ENCODE assay signal across 8 cellular contexts in the genomic region with DNA sequence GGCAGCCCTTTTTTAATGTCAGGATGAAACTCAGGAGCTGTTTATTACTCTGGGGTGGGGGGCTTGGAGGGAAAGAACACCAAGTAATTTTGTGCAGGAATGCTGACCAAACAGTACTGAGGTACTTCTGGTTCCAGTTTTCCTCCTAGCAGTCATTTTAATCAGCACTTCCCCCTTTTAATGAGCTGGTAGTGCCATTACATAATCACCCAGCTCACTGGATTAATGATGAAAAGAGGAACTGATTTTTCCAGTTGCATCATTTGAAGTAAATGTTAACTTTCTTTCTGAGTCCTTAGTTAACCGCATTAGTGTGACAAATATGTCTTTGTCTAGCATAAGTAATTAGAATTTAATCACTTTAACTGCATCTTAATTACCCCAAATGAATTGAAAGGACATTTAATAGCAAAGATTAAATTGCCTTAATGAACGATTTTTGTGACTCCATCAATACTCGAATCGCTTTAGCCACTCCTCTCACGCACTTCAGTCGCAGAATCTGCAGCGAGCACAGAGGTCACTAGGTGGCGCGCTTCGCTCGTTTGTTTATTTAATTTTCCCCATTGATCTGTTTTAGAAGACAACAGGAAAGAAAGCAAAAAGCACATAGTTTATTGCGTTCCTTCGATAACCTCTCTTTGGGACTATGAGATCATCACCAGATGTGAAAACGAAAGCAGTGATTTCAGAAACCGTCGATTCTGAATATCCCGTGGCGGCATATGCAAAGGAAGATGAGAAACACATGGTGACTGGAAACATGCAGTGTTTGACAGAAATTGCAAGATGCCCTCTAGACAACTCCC. TPM values are rescaled to one million over a fixed set of nuclear protein-coding genes. Genes with fewer than 3 reads are reported as not detected.
DNase-seq lines count a peak whose midpoint lies in the region; ATAC-seq and TF ChIP-seq lines count a peak whose summit lies in the region.

No MANE protein-coding gene starts in this region.

- H3K27me3 ChIP-seq in H7 (ENCODE audit: control insufficient read depth, insufficient read depth, low read length), result peaks cover 27% of the 10 kb centered on the region
- peaks cover 24% of the 10 kb centered on the region for H3K27me3 ChIP-seq in MM.1S (replicated peaks; ENCODE audit: insufficient read depth, low read length)
- peaks cover 4% of the 10 kb centered on the region for H3K27me3 ChIP-seq in right cardiac atrium (ENCODE audit: control insufficient read depth, insufficient read depth)
- peaks cover 75% of the 10 kb centered on the region for H3K27me3 ChIP-seq in smooth muscle cell (ENCODE audit: low read depth)

- no peaks in the 10 kb centered on the region for H3K9me3 Mint-ChIP-seq in T-helper 1 cell treated with Interleukin-12 subunit alpha and Interleukin-12 subunit beta and Interleukin-4 antibody, amounts not matched to agents 30 μg/mL and 1 μg/mL, for 36 hours

- DNase-seq in H7 (peak; percentile 69), MM.1S (peak; percentile 68), amniotic stem cell (lab: John Stamatoyannopoulos, UW) (peak; percentile 11), right cardiac atrium (peak; percentile 46 to 83 (median 67)), smooth muscle cell (lab: John Stamatoyannopoulos, UW; ENCODE audit: unreplicated experiment) (no peak), posterior vena cava (ENCODE audit: low spot score) (no peak)

- H3K4me1 ChIP-seq in MM.1S (ENCODE audit: low read length) (peaks cover 14% of the 10 kb centered on the region), right cardiac atrium (ENCODE audit: control insufficient read depth, insufficient read depth, low read length) (peaks cover 2% of the 10 kb centered on the region), smooth muscle cell (ENCODE audit: low read depth) (peaks cover 14% of the 10 kb centered on the region)

- H3K36me3 Mint-ChIP-seq in T-helper 1 cell treated with Interleukin-12 subunit alpha and Interleukin-12 subunit beta and Interleukin-4 antibody, amounts not matched to agents 30 μg/mL and 1 μg/mL, for 36 hours (ENCODE audit: low read depth), result peaks cover 2% of the 10 kb centered on the region

- 5% methylated on average over 18 of the region's 18 CpGs for WGBS in right cardiac atrium
- 11% methylated on average over 18 of the region's 18 CpGs for WGBS in smooth muscle cell (ENCODE audit: low lambda C conversion rate)

- H3K27me3 Mint-ChIP-seq in T-helper 1 cell treated with Interleukin-12 subunit alpha and Interleukin-12 subunit beta and Interleukin-4 antibody, amounts not matched to agents 30 μg/mL and 1 μg/mL, for 36 hours (ENCODE audit: low read depth), result peaks cover 84% of the 10 kb centered on the region

- no peaks in the 10 kb centered on the region for H3F3A ChIP-seq in MM.1S (ENCODE audit: insufficient read depth, low read length)
- no peaks in the 10 kb centered on the region for H3F3A ChIP-seq in smooth muscle cell (ENCODE audit: low read depth)

- H3K79me2 ChIP-seq in MM.1S (ENCODE audit: low read length) (no peaks in the 10 kb centered on the region), smooth muscle cell (ENCODE audit: low read depth) (no peaks in the 10 kb centered on the region)

- H3K4me2 ChIP-seq in MM.1S (ENCODE audit: low read depth, low read length) (peak overlapping the region; percentile 53), smooth muscle cell (peak overlapping the region; percentile 54)

- no peaks in the 10 kb centered on the region for H3K9me2 ChIP-seq in MM.1S (replicated peaks; ENCODE audit: insufficient read depth, low read length)

- TF ChIP-seq CTCF in GM12801 (IDR thresholded peaks at IDR 0.05; ENCODE audit: extremely low read depth, insufficient read length), result peak; percentile 62
- TF ChIP-seq CTCF in MM.1S (IDR thresholded peaks at IDR 0.05; ENCODE audit: low read length), result peak; percentile 95
- TF ChIP-seq CTCF in smooth muscle cell (IDR thresholded peaks at IDR 0.05; ENCODE audit: borderline replicate concordance, insufficient read depth, poor library complexity, severe bottlenecking), result peak; percentile 89

- H3K4me3 ChIP-seq in H7 (ENCODE audit: insufficient read depth, low read depth, low read length) (no peak overlapping the region), MM.1S (ENCODE audit: low read length) (peak overlapping the region; percentile 30), right cardiac atrium (ENCODE audit: low read length) (peak overlapping the region; percentile 16), smooth muscle cell (peak overlapping the region; percentile 21)

- H3K27ac Mint-ChIP-seq in T-helper 1 cell treated with Interleukin-12 subunit alpha and Interleukin-12 subunit beta and Interleukin-4 antibody, amounts not matched to agents 30 μg/mL and 1 μg/mL, for 36 hours, result no peak overlapping the region

- ATAC-seq in right cardiac atrium, result peak; percentile 48 to 52

- H3K9me3 ChIP-seq in MM.1S (replicated peaks; ENCODE audit: insufficient read depth, low read length), result no peaks in the 10 kb centered on the region
- H3K9me3 ChIP-seq in right cardiac atrium (ENCODE audit: control insufficient read depth, low read length), result no peaks in the 10 kb centered on the region
- H3K9me3 ChIP-seq in smooth muscle cell (replicated peaks; ENCODE audit: low read depth), result no peaks in the 10 kb centered on the region

- H3K4me3 Mint-ChIP-seq in T-helper 1 cell treated with Interleukin-12 subunit alpha and Interleukin-12 subunit beta and Interleukin-4 antibody, amounts not matched to agents 30 μg/mL and 1 μg/mL, for 36 hours, result peak overlapping the region; percentile 22

- H3K9ac ChIP-seq in MM.1S (ENCODE audit: low read length) (no peak overlapping the region), smooth muscle cell (ENCODE audit: low read depth) (no peak overlapping the region)

- no peak overlapping the region for H3K27ac ChIP-seq in MM.1S (ENCODE audit: low read length)
- H3K27ac ChIP-seq in right cardiac atrium (ENCODE audit: low read length), result no peak overlapping the region
- H3K27ac ChIP-seq in smooth muscle cell (ENCODE audit: low read depth), result no peak overlapping the region

- H4K20me1 ChIP-seq in MM.1S (ENCODE audit: insufficient read depth, low read length) (no peaks in the 10 kb centered on the region), smooth muscle cell (ENCODE audit: low read depth) (peaks cover 4% of the 10 kb centered on the region)

- intact Hi-C loops in right cardiac atrium (cut with DNase I), result loop anchor here in 3 of 4 donors (5.0 to 10.0 kb wide), 4 partner anchors 414 to 937 kb away; no protein-coding TSS in a partner anchor
- intact Hi-C loops in posterior vena cava (cut with DNase I), result no loop called here

- H2AFZ ChIP-seq in MM.1S (ENCODE audit: low read length), result peak overlapping the region; percentile 35; the same call in 1 of the 2 replicates
- H2AFZ ChIP-seq in smooth muscle cell (ENCODE audit: low read depth), result no peak overlapping the region

- H3K36me3 ChIP-seq in H7 (replicated peaks; ENCODE audit: control insufficient read depth, insufficient read depth, low read length) (no peaks in the 10 kb centered on the region), MM.1S (replicated peaks; ENCODE audit: insufficient read depth, low read length) (no peaks in the 10 kb centered on the region), smooth muscle cell (ENCODE audit: low read depth) (no peaks in the 10 kb centered on the region)

- H3K4me1 Mint-ChIP-seq in T-helper 1 cell treated with Interleukin-12 subunit alpha and Interleukin-12 subunit beta and Interleukin-4 antibody, amounts not matched to agents 30 μg/mL and 1 μg/mL, for 36 hours (ENCODE audit: low read depth), result peaks cover 7% of the 10 kb centered on the region

RNA-seq across cellular contexts. Expression of a gene that starts 9.8 kb away (rescaled TPM):
- 8.0 and 25.0 TPM in 2 replicates for total RNA-seq in H7 (2014; rRNA removed; shearing (Covaris generic))
- total RNA-seq in right cardiac atrium, result under 1 TPM in 1 of 4 donors, not detected in 3; 0.29 TPM
- 0.05 TPM for polyA plus RNA-seq in right cardiac atrium
- 0.99 and 2.5 TPM in 2 replicates for total RNA-seq in smooth muscle cell
- 0.61 TPM in 1 of 2 replicates, not detected in the other for polyA plus RNA-seq in smooth muscle cell
- total RNA-seq in posterior vena cava, result not detected

Comparison
In these comparisons a context has a peak if more than half of its experiments do, and no peak if none do; other contexts are left out.
1. DNase-seq: peak in H7 (single experiment), MM.1S (single experiment), amniotic stem cell (single experiment) and right cardiac atrium (3 of 3); none in smooth muscle cell (single experiment) and posterior vena cava (single experiment).
2. intact Hi-C loops: an anchor here in right cardiac atrium (5.0 to 10.0 kb wide); none called in posterior vena cava.
3. Peak in every context shown above with its lines, with median percentiles within 50 percentile points of each other: CTCF ChIP-seq.